4 cellular contexts compared by ENCODE assay signal in the genomic region with DNA sequence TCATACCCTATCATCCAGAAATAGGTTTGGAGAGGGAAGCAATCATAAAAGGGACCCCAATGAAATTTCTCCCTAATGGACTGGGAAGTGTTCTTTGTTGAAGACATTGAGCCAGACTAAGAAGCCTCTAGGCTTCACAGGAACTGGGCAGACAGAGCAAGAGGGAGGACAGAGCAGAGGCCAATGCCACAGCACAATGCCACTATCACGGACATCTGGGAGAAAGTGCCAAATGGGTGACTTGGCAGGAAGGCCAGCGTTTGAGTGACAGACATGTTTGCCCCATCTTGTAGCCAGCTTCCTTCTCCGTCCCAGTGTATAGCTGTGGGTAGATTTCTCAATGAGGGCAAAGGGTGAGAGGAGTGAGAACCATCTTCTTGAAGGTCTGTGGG. TPM values are rescaled to one million over a fixed set of nuclear protein-coding genes. Genes with fewer than 3 reads are reported as not detected.
"Had no signal": no experiment of that assay in that cellular context is flagged by ENCODE, and none has a peak within 500 bp of the region (broad histone marks: within the 10 kb centered on the region; RNA-seq: fewer than 3 reads in every experiment).

No MANE protein-coding gene starts in this region.

RNA-seq across cellular contexts. Expression of a gene that starts 16.6 kb away (rescaled TPM):
- total RNA-seq: K562, MCF 10A, OCI-LY7, SK-MEL-5 had no signal
